8 cellular contexts compared by ENCODE assay signal in genomic region chr21:39788383-39788782, GRCh38. TPM values are rescaled to one million over a fixed set of nuclear protein-coding genes. Genes with fewer than 3 reads are reported as not detected.
A peak's percentile ranks its signal among the peaks of the same experiment; 100 is the strongest.
DNase-seq lines count a peak whose midpoint lies in the region; ATAC-seq and TF ChIP-seq lines count a peak whose summit lies in the region.

No MANE protein-coding gene starts in this region.

- no peak for ATAC-seq in GM19463 (IDR thresholded peaks at IDR 0.05; ENCODE audit: unreplicated experiment)
- ATAC-seq in GM19023 (IDR thresholded peaks at IDR 0.05; ENCODE audit: unreplicated experiment): no peak

- H3K4me3 Mint-ChIP-seq in brain: peak overlapping the region; percentile 18 to 78 (median 49)

- no peaks in the 10 kb centered on the region for H3K27me3 Mint-ChIP-seq in brain

- peak; percentile 72 for DNase-seq in GM03348 (ENCODE audit: low spot score)
- DNase-seq in NCI-H2196 treated with DMSO at 0.1 percent for 48 hours (lab: John Stamatoyannopoulos, UW; ENCODE audit: unreplicated experiment): peak; percentile 85
- peak; percentile 66 for DNase-seq in inferior parietal cortex (ENCODE audit: extremely low spot score)
- peak; percentile 17 for DNase-seq in smooth muscle cell of the brain vasculature (ENCODE audit: low read depth, low spot score)
- no peak for DNase-seq in GM13977 (ENCODE audit: low spot score)

- in situ Hi-C loops in GM13977 (cut with MboI; ENCODE audit: low pct_unique_long_range_greater_than_20kb, low sequenced_read_pairs, unreplicated experiment): no loop called here

- peaks cover 0 to 11% (median 9%) of the 10 kb centered on the region in 5 experiments for H3K9me3 Mint-ChIP-seq in brain

- H3K27ac Mint-ChIP-seq in brain: peak overlapping the region; percentile 22 to 86 (median 66)

- TF ChIP-seq CTCF in brain (conservative IDR thresholded peaks at IDR 0.05) (peak; percentile 94), GM13977 (IDR thresholded peaks at IDR 0.05; ENCODE audit: extremely low read depth, insufficient read depth, missing control alignments) (no peak)

- peaks cover 8% of the 10 kb centered on the region for H3K4me1 Mint-ChIP-seq in brain

- no peaks in the 10 kb centered on the region for H3K36me3 Mint-ChIP-seq in brain

RNA-seq across cellular contexts. Expression of gene IGSF5, which starts 43.4 kb away (rescaled TPM):
- polyA plus RNA-seq in brain (ENCODE audit: insufficient read depth, low read depth, low replicate concordance): 0.53 TPM
